32 cellular contexts compared by ENCODE assay signal in the genomic region with DNA sequence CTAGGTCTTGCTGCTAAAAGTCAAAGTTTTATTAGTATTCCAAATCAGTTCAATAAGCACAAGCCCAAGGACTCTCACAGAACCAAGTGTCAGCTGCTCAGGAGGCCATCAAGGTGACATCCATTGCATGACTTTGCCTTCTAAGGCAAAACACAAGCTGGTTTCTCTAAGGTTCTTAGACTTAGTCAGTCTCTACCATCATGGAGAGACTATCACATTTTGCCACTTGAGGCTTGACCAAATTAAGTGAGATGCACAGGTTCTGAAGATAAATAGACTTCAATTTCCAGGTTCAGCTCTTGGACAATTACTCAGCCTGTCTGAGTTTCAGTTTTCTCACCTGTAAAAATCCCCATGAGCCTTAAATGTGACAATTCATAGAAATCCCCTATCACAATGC.
"Had no signal": no experiment of that assay in that cellular context is flagged by ENCODE, and none has a peak within 500 bp of the region (broad histone marks: within the 10 kb centered on the region; RNA-seq: fewer than 3 reads in every experiment).

No MANE protein-coding gene starts in this region.

- H3K4me3 ChIP-seq: adrenal gland, body of pancreas, Peyer's patch had no signal

- H3K4me3 Mint-ChIP-seq: activated CD4-positive, alpha-beta memory T cell treated with anti-CD3 and anti-CD28 coated beads, Interleukin-2, amount 10 ng/mL, durations not matched to agents 7 days and 5 days; activated naive CD4-positive, alpha-beta T cell treated with anti-CD3 and anti-CD28 coated beads, Interleukin-2, amount 10 ng/mL, durations not matched to agents 7 days and 5 days; activated naive CD8-positive, alpha-beta T cell treated with anti-CD3 and anti-CD28 coated beads, Interleukin-2, amount 10 ng/mL, durations not matched to agents 7 days and 5 days had no signal

- H3K9me3 ChIP-seq: adrenal gland, body of pancreas, Peyer's patch had no signal

- H3K27me3 Mint-ChIP-seq: activated CD4-positive, alpha-beta memory T cell treated with anti-CD3 and anti-CD28 coated beads, Interleukin-2, amount 10 ng/mL, durations not matched to agents 7 days and 5 days; activated naive CD4-positive, alpha-beta T cell treated with anti-CD3 and anti-CD28 coated beads, Interleukin-2, amount 10 ng/mL, durations not matched to agents 7 days and 5 days; activated naive CD8-positive, alpha-beta T cell treated with anti-CD3 and anti-CD28 coated beads, Interleukin-2, amount 10 ng/mL, durations not matched to agents 7 days and 5 days had no signal

- H3K9me3 Mint-ChIP-seq: activated CD4-positive, alpha-beta memory T cell treated with anti-CD3 and anti-CD28 coated beads, Interleukin-2, amount 10 ng/mL, durations not matched to agents 7 days and 5 days; activated naive CD4-positive, alpha-beta T cell treated with anti-CD3 and anti-CD28 coated beads, Interleukin-2, amount 10 ng/mL, durations not matched to agents 7 days and 5 days; activated naive CD8-positive, alpha-beta T cell treated with anti-CD3 and anti-CD28 coated beads, Interleukin-2, amount 10 ng/mL, durations not matched to agents 7 days and 5 days had no signal

- DNase-seq: activated CD4-positive, alpha-beta memory T cell treated with anti-CD3 and anti-CD28 coated beads, Interleukin-2, amount 10 ng/mL, durations not matched to agents 7 days and 5 days; activated CD4-positive, alpha-beta T cell treated with anti-CD3 and anti-CD28 coated beads for 4 hours; activated gamma-delta T cell treated with Interleukin-2 at 50 U/mL for 16 hours; activated naive CD4-positive, alpha-beta T cell treated with anti-CD3 and anti-CD28 coated beads, Interleukin-2, amount 10 ng/mL, durations not matched to agents 7 days and 5 days; activated naive CD8-positive, alpha-beta T cell treated with anti-CD3 and anti-CD28 coated beads, Interleukin-2, amount 10 ng/mL, durations not matched to agents 7 days and 5 days; adrenal gland; body of pancreas; caudate nucleus; cerebellar nuclear complex; cortex of kidney; NCI-H1092 treated with DMSO at 0.1 percent for 48 hours; NCI-H1417; NCI-H146; NCI-H187; NCI-H2029 treated with DMSO at 0.1 percent for 48 hours; NCI-H2107; NCI-H2171; NCI-H510A; NCI-H526; NCI-H748 treated with DMSO at 0.1 percent for 48 hours; NK-92 treated with Interleukin-12 subunit alpha and Interleukin-12 subunit beta, amount 100 ng/mL, for 24 hours; PC-3; Peyer's patch; RPMI8226; SW 1271; T-helper 1 cell; T-helper 2 cell; T-helper 9 cell; WERI-Rb-1 had no signal

- H3K27ac ChIP-seq: adrenal gland, body of pancreas, KMS-11, Peyer's patch, WERI-Rb-1 had no signal

- FAIRE-seq: astrocyte, bronchial epithelial cell had no signal

- H3K4me2 ChIP-seq: KMS-11 had no signal

- H3K9ac ChIP-seq: KMS-11 had no signal

- H3K4me1 Mint-ChIP-seq: activated naive CD4-positive, alpha-beta T cell treated with anti-CD3 and anti-CD28 coated beads, Interleukin-2, amount 10 ng/mL, durations not matched to agents 7 days and 5 days had no signal

- H3K4me1 ChIP-seq: adrenal gland had no signal

- ATAC-seq: body of pancreas, PC-3 had no signal

- H3K27me3 ChIP-seq: adrenal gland, body of pancreas, Peyer's patch had no signal
